7 cellular contexts compared by ENCODE assay signal in genomic region chr6:2354138-2354491, GRCh38.
"Had no signal": no experiment of that assay in that cellular context is flagged by ENCODE, and none has a peak within 500 bp of the region (broad histone marks: within the 10 kb centered on the region; RNA-seq: fewer than 3 reads in every experiment).

No MANE protein-coding gene starts in this region.

- H3K4me3 ChIP-seq: mucosa of descending colon, prostate gland, right atrium auricular region had no signal

- H3K36me3 ChIP-seq: brain microvascular endothelial cell, prostate gland, right atrium auricular region had no signal

- H3K27me3 ChIP-seq: brain microvascular endothelial cell, right atrium auricular region had no signal

- DNase-seq: cortex of kidney had no signal

- H3K9me3 ChIP-seq: mucosa of descending colon, prostate gland, right atrium auricular region had no signal

- H3K27ac ChIP-seq: prostate gland, right atrium auricular region had no signal

- ATAC-seq: activated CD4-positive, alpha-beta T cell treated with anti-CD3 and anti-CD28 coated beads for 36 hours; activated CD8-positive, alpha-beta memory T cell treated with anti-CD3 and anti-CD28 coated beads, Interleukin-2, amount 10 ng/mL, durations not matched to agents 7 days and 5 days had no signal

- H3K4me1 ChIP-seq: prostate gland had no signal
